ENCODE assay signal across 8 cellular contexts in genomic region chr19:45515081-45515624, GRCh38. TPM values are rescaled to one million over a fixed set of nuclear protein-coding genes. Genes with fewer than 3 reads are reported as not detected.
DNase-seq lines count a peak whose midpoint lies in the region; ATAC-seq and TF ChIP-seq lines count a peak whose summit lies in the region.

No MANE protein-coding gene starts in this region.

- H3K4me3 Mint-ChIP-seq in activated naive CD8-positive, alpha-beta T cell, result peak overlapping the region; percentile 47
- H3K4me3 Mint-ChIP-seq in endodermal cell, result no peak overlapping the region

- 93 to 96% methylated on average over 8 to 9 of the region's 10 CpGs for WGBS in endodermal cell (ENCODE audit: insufficient coverage in 1 of 2, insufficient read length in 1 of 2), 2 experiments

- no peaks in the 10 kb centered on the region for H3K9me3 ChIP-seq in endodermal cell (ENCODE audit: control insufficient read depth, low read length)

- peaks cover 80% of the 10 kb centered on the region for H3K36me3 ChIP-seq in endodermal cell (ENCODE audit: control insufficient read depth, insufficient read depth, low read length)

- peaks cover 3% of the 10 kb centered on the region for H3K36me3 Mint-ChIP-seq in activated naive CD8-positive, alpha-beta T cell
- H3K36me3 Mint-ChIP-seq in endodermal cell (ENCODE audit: low read depth), result peaks cover 47% of the 10 kb centered on the region

- no peaks in the 10 kb centered on the region for H3K27me3 Mint-ChIP-seq in activated naive CD8-positive, alpha-beta T cell
- H3K27me3 Mint-ChIP-seq in endodermal cell (ENCODE audit: insufficient read depth), result no peaks in the 10 kb centered on the region

- no peak for TF ChIP-seq CTCF in endodermal cell (conservative IDR thresholded peaks at IDR 0.05)

- H3K9me3 Mint-ChIP-seq in activated naive CD8-positive, alpha-beta T cell (ENCODE audit: low read depth), result no peaks in the 10 kb centered on the region
- no peaks in the 10 kb centered on the region for H3K9me3 Mint-ChIP-seq in endodermal cell

- no peak overlapping the region for H3K4me3 ChIP-seq in endodermal cell (ENCODE audit: low read length)

- DNase-seq in AML-193 (lab: John Stamatoyannopoulos, UW) (peak; percentile 87 to 91), KBM-7 (peak; percentile 95), medulla oblongata (ENCODE audit: extremely low spot score) (peak; percentile 83), NCI-H774 (lab: John Stamatoyannopoulos, UW) (no peak), dedifferentiated amniotic fluid mesenchymal stem cell (ENCODE audit: extremely low spot score) (no peak), endodermal cell (no peak)

- no peak overlapping the region for H3K9ac ChIP-seq in endodermal cell (ENCODE audit: extremely low read depth, low read length, poor library complexity, severe bottlenecking)

- in situ Hi-C loops in KBM-7 (cut with MboI; ENCODE audit: low pct_unique_long_range_greater_than_20kb, low sequenced_read_pairs), result no loop called here

- peaks cover 52% of the 10 kb centered on the region for H3K4me1 Mint-ChIP-seq in activated naive CD8-positive, alpha-beta T cell (ENCODE audit: low read depth)
- no peaks in the 10 kb centered on the region for H3K4me1 Mint-ChIP-seq in endodermal cell

- no peaks in the 10 kb centered on the region for H3K4me1 ChIP-seq in endodermal cell (ENCODE audit: control insufficient read depth, insufficient read depth, low read length)

- no peak for ATAC-seq in HG02973 (IDR thresholded peaks at IDR 0.05; ENCODE audit: unreplicated experiment)

- no peak overlapping the region for H3K27ac ChIP-seq in endodermal cell (ENCODE audit: low read depth, low read length)

- H3K27me3 ChIP-seq in endodermal cell (ENCODE audit: control insufficient read depth, insufficient read depth, low read length, poor library complexity, severe bottlenecking), result no peaks in the 10 kb centered on the region

- H3K27ac Mint-ChIP-seq in activated naive CD8-positive, alpha-beta T cell, result peak overlapping the region; percentile 87
- no peak overlapping the region for H3K27ac Mint-ChIP-seq in endodermal cell

RNA-seq across cellular contexts. Expression of gene VASP, which starts 7.9 kb away (rescaled TPM):
- total RNA-seq in endodermal cell, result 100 to 1,000 TPM; 134 to 144 TPM
- polyA plus RNA-seq in endodermal cell (2013, experiment 1 of 2), result 54.2 TPM
- 55.2 TPM for polyA plus RNA-seq in endodermal cell (2013, experiment 2 of 2)

RNA-seq across cellular contexts. Expression of gene PPM1N, which starts 16.9 kb away (rescaled TPM):
- total RNA-seq in endodermal cell, result 1 to 10 TPM; 3.2 to 3.5 TPM
- polyA plus RNA-seq in endodermal cell (2013, experiment 1 of 2), result 2.6 TPM
- 1.9 TPM for polyA plus RNA-seq in endodermal cell (2013, experiment 2 of 2)

RNA-seq across cellular contexts. Expression of gene RTN2, which starts 18.3 kb away (rescaled TPM):
- total RNA-seq in endodermal cell, result 10 to 100 TPM; 15.7 to 18.5 TPM
- polyA plus RNA-seq in endodermal cell (2013, experiment 1 of 2), result 23.8 TPM
- polyA plus RNA-seq in endodermal cell (2013, experiment 2 of 2), result 25.9 TPM

RNA-seq across cellular contexts. Expression of gene FOSB, which starts 47.4 kb away (rescaled TPM):
- total RNA-seq in endodermal cell, result 1 to 10 TPM; 1.6 to 3.0 TPM
- 1.6 TPM for polyA plus RNA-seq in endodermal cell (2013, experiment 1 of 2)
- 1.4 TPM for polyA plus RNA-seq in endodermal cell (2013, experiment 2 of 2)

Comparison
In these comparisons a context has a peak if more than half of its experiments do, and no peak if none do; other contexts are left out.
1. DNase-seq: peak in AML-193 (2 of 2), KBM-7 (single experiment) and medulla oblongata (single experiment); none in NCI-H774 (single experiment), dedifferentiated amniotic fluid mesenchymal stem cell (single experiment) and endodermal cell (single experiment).